In the genomic region with DNA sequence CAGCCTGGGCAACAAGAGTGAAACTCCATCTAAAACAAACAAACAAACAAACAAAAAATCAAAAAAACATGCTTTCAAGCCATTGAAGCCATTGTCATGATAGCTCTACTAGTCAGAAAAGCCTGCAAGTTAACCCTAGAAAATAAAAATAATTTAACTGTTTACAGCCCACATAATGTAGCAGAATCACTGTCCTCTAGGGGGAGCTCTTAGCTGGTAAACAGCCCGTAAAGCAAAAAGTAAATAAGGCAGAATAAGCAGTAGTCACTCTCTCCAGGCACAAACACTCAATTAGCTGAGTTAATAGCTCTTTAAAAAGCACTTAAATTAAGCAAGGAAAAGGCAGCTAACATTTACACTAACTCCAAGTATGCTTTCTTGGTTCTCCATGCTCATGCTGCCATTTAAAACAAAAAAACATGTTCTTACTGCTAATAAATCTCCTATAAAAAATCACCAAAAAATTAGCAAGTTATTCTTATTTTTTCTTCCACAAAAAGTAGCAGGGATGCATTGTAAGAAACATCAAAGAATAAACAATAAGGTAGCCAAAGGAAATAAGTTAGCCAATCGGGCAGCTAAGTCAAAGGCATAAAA, we compare ENCODE assay signal across 1 cellular context.
TF ChIP-seq lines count a peak whose summit lies in the region.

No MANE protein-coding gene starts in this region.

TF ChIP-seq in H1, 55 proteins besides CTCF, POLR2A, EP300 and RAD21:
- TF ChIP-seq TCF12 (IDR thresholded peaks at IDR 0.05; ENCODE audit: low read depth, low read length) (no peak), NRF1 (IDR thresholded peaks at IDR 0.05; ENCODE audit: low read depth, low read length) (no peak), CBX8 (IDR thresholded peaks at IDR 0.05; ENCODE audit: borderline replicate concordance, low read depth, low read length) (no peak), SP1 (IDR thresholded peaks at IDR 0.05; ENCODE audit: low read depth, low read length) (no peak), EZH2 (IDR thresholded peaks at IDR 0.05; ENCODE audit: low read depth, low read length, severe bottlenecking) (no peak), BRCA1 (IDR thresholded peaks at IDR 0.05; ENCODE audit: low read depth, low read length) (no peak), CHD1 (IDR thresholded peaks at IDR 0.05; ENCODE audit: low read depth, low read length) (no peak), PHF8 (conservative IDR thresholded peaks at IDR 0.05; ENCODE audit: low read depth, low read length) (no peak), SUZ12 (IDR thresholded peaks at IDR 0.05; ENCODE audit: low read length) (no peak), RBBP5 (IDR thresholded peaks at IDR 0.05; ENCODE audit: borderline replicate concordance, low read depth, low read length) (no peak), TBP (IDR thresholded peaks at IDR 0.05; ENCODE audit: low read depth, low read length) (no peak), RNF2 (IDR thresholded peaks at IDR 0.05; ENCODE audit: borderline replicate concordance, low read depth, low read length, missing control alignments, poor library complexity, severe bottlenecking) (no peak), TAF1 (IDR thresholded peaks at IDR 0.05; ENCODE audit: low read depth, low read length) (no peak), CREB1 (IDR thresholded peaks at IDR 0.05) (no peak), SIRT6 (IDR thresholded peaks at IDR 0.05; ENCODE audit: low read length) (no peak), JUND (IDR thresholded peaks at IDR 0.05; ENCODE audit: low read length) (no peak)
- TF ChIP-seq, protein P1, sequence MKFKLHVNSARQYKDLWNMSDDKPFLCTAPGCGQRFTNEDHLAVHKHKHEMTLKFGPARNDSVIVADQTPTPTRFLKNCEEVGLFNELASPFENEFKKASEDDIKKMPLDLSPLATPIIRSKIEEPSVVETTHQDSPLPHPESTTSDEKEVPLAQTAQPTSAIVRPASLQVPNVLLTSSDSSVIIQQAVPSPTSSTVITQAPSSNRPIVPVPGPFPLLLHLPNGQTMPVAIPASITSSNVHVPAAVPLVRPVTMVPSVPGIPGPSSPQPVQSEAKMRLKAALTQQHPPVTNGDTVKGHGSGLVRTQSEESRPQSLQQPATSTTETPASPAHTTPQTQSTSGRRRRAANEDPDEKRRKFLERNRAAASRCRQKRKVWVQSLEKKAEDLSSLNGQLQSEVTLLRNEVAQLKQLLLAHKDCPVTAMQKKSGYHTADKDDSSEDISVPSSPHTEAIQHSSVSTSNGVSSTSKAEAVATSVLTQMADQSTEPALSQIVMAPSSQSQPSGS (IDR thresholded peaks at IDR 0.05; ENCODE audit: low read length) = no peak
- TF ChIP-seq, protein P2, sequence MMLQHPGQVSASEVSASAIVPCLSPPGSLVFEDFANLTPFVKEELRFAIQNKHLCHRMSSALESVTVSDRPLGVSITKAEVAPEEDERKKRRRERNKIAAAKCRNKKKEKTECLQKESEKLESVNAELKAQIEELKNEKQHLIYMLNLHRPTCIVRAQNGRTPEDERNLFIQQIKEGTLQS (IDR thresholded peaks at IDR 0.05; ENCODE audit: insufficient read depth, low read depth, low read length) = no peak
